Comparison of ENCODE assay signal across 9 cellular contexts in genomic region chr9:96441798-96442445, GRCh38. TPM values are rescaled to one million over a fixed set of nuclear protein-coding genes. Genes with fewer than 3 reads are reported as not detected.
DNase-seq lines count a peak whose midpoint lies in the region; ATAC-seq, FAIRE-seq and TF ChIP-seq lines count a peak whose summit lies in the region.
"Had no signal": no experiment of that assay in that cellular context is flagged by ENCODE, and none has a peak within 500 bp of the region (broad histone marks: within the 10 kb centered on the region; RNA-seq: fewer than 3 reads in every experiment).

No MANE protein-coding gene starts in this region.

- H3K9me3 Mint-ChIP-seq in neural crest cell: no peaks in the 10 kb centered on the region

- in situ Hi-C loops in GM12878 (cut with MboI): no loop called here

- H3K27ac Mint-ChIP-seq in neural crest cell (ENCODE audit: unreplicated experiment): no peak overlapping the region
- H3K27ac Mint-ChIP-seq: naive thymus-derived CD4-positive, alpha-beta T cell had no signal

- no peak for TF ChIP-seq EP300 in GM12878 (IDR thresholded peaks at IDR 0.05; ENCODE audit: borderline replicate concordance in 1 of 2, control insufficient read depth in 1 of 2, low read depth in 2 of 2, low read length in 2 of 2)

- H3K4me3 ChIP-seq in GM12878: no peak overlapping the region

- TF ChIP-seq CTCF in GM12878 (IDR thresholded peaks at IDR 0.05 in 2 of 3, conservative IDR thresholded peaks at IDR 0.05 in 1 of 3; ENCODE audit: control insufficient read depth in 2 of 3, extremely low read depth in 1 of 3, insufficient read depth in 1 of 3, low read depth in 3 of 3, low read length in 3 of 3) (peak; percentile 68 to 72 (median 71)), neural crest cell (conservative IDR thresholded peaks at IDR 0.05) (peak; percentile 65)

- no peaks in the 10 kb centered on the region for H3K27me3 Mint-ChIP-seq in neural crest cell (ENCODE audit: low read depth)

- no peaks in the 10 kb centered on the region for H3K36me3 ChIP-seq in GM12878 (ENCODE audit: control insufficient read depth in 2 of 2, insufficient read depth in 2 of 2, low read length in 1 of 2)

- H3K4me3 Mint-ChIP-seq in neural crest cell: no peak overlapping the region
- H3K4me3 Mint-ChIP-seq: naive thymus-derived CD4-positive, alpha-beta T cell had no signal

- no peaks in the 10 kb centered on the region for H3K36me3 Mint-ChIP-seq in neural crest cell (ENCODE audit: low read depth)
- H3K36me3 Mint-ChIP-seq: naive thymus-derived CD4-positive, alpha-beta T cell had no signal

- TF ChIP-seq RAD21 in GM12878 (IDR thresholded peaks at IDR 0.05; ENCODE audit: insufficient read depth, low read depth, low read length): peak; percentile 84

- no peaks in the 10 kb centered on the region for H3K79me2 ChIP-seq in GM12878 (ENCODE audit: control insufficient read depth, insufficient read depth, low read length)

- no peak overlapping the region for H3K27ac ChIP-seq in GM12878 (ENCODE audit: control insufficient read depth, insufficient read depth)

- H3K9me3 ChIP-seq in GM12878 (replicated peaks; ENCODE audit: control insufficient read depth, insufficient read depth, low read length): no peaks in the 10 kb centered on the region

- POLR2A ChIA-PET in GM12878 (lab: Charles Lee): no interaction called here

- no peak for FAIRE-seq in GM12878 (lab: Jason Lieb, UNC)

- SMC1A ChIA-PET in GM12878 (lab: Charles Lee; ENCODE audit: uncharacterized antibody, unreplicated experiment): interaction anchor here (0.6 to 2.4 kb wide), 19 partner anchors 10 to 1822 kb away, joined by 3 to 29 read pairs (median 5); partner anchors contain the start of gene ZNF782

- TF ChIP-seq POLR2A in GM12878 (IDR thresholded peaks at IDR 0.05; ENCODE audit: low read depth, low read length): no peak

- ATAC-seq in GM12878 (peak; percentile 85), HG02885 (IDR thresholded peaks at IDR 0.05; ENCODE audit: poor library complexity, unreplicated experiment) (no peak)

- no peaks in the 10 kb centered on the region for H3K4me1 Mint-ChIP-seq in neural crest cell
- H3K4me1 Mint-ChIP-seq: naive thymus-derived CD4-positive, alpha-beta T cell had no signal

- H3K4me1 ChIP-seq in GM12878 (ENCODE audit: control insufficient read depth, insufficient read depth, low read length): no peaks in the 10 kb centered on the region

- no peak overlapping the region for H3K4me2 ChIP-seq in GM12878 (ENCODE audit: control insufficient read depth, insufficient read depth)

- intact Hi-C loops in GM12878 (cut with micrococcal nuclease; ENCODE audit: unreplicated experiment): loop anchor here (1.0 to 5.0 kb wide), 3 partner anchors 115 to 224 kb away; no protein-coding TSS in a partner anchor

- H4K20me1 ChIP-seq in GM12878 (ENCODE audit: control insufficient read depth, insufficient read depth): no peaks in the 10 kb centered on the region

- CTCF ChIA-PET in GM12878 (lab: Yijun Ruan, JAX): interaction anchor here (0.7 to 4.3 kb wide), 32 partner anchors 8 to 663 kb away, joined by 3 to 42 read pairs (median 4); partner anchors contain the start of genes HABP4 and PRXL2C

- H2AFZ ChIP-seq in GM12878 (ENCODE audit: control insufficient read depth, low read depth, low read length): no peak overlapping the region

- DNase-seq in NCI-H510A (lab: John Stamatoyannopoulos, UW): peak; percentile 3
- no peak for DNase-seq in NCI-H510A treated with DMSO at 0.1 percent for 48 hours (lab: John Stamatoyannopoulos, UW)
- DNase-seq in NAMALWA (ENCODE audit: low spot score): peak; percentile 85
- DNase-seq in GM12878 (ENCODE audit: low read depth, low spot score): no peak
- DNase-seq in neural crest cell (ENCODE audit: low read depth, low spot score): no peak
- no peak for DNase-seq in H4 (ENCODE audit: low spot score)
- DNase-seq in pons (ENCODE audit: low spot score): no peak

- H3K9ac ChIP-seq in GM12878 (ENCODE audit: control insufficient read depth, insufficient read depth, low read length): no peak overlapping the region

- RAD21 ChIA-PET in GM12878 (lab: Charles Lee; ENCODE audit: unreplicated experiment): interaction anchor here (0.6 to 2.6 kb wide), 17 partner anchors 8 to 521 kb away, joined by 3 to 19 read pairs (median 4); partner anchors contain the start of gene HABP4

- 60% methylated on average over 5 of the region's 5 CpGs for WGBS in GM12878 (ENCODE audit: insufficient coverage, insufficient replicate concordance, low lambda C conversion rate, missing lambda C conversion rate)

- no TSS peak for BruUV-seq in GM12878 (replicated peaks; lab: Mats Ljungman, UMichigan)

- no peaks in the 10 kb centered on the region for H3K27me3 ChIP-seq in GM12878 (replicated peaks in 1 of 2; ENCODE audit: control insufficient read depth in 2 of 2, insufficient read depth in 2 of 2, low read length in 1 of 2)

TF ChIP-seq in GM12878, 131 proteins besides CTCF, POLR2A, EP300 and RAD21:
- TF ChIP-seq SMC3 (IDR thresholded peaks at IDR 0.05; ENCODE audit: borderline replicate concordance, low read length): peak; percentile 68; the same call in 1 of the 2 replicates
- TF ChIP-seq ATF3 (IDR thresholded peaks at IDR 0.05; ENCODE audit: borderline replicate concordance, extremely low read depth, low read depth, low read length): no peak

RNA-seq across cellular contexts. Expression of gene HABP4, which starts 8.0 kb away (rescaled TPM):
- total RNA-seq in GM12878 (2013; cell fraction: nucleolus; rRNA removed): 4.0 and 4.4 TPM in 2 replicates
- total RNA-seq in GM12878 (2014; rRNA removed) (10.7 and 12.3 TPM in 2 replicates), GM12878 (2014; rRNA removed; fragmentation: Illumina TruSeq; extraction: Trizol) (13.1 and 13.6 TPM in 2 replicates), GM12878 (2021) (13.6 and 13.7 TPM in 2 replicates), neural crest cell (24.2 and 24.7 TPM in 2 replicates)
- 2.1 TPM for polyA plus RNA-seq in GM12878 (2011; ENCODE audit: low read depth)
- polyA plus RNA-seq in GM12878 (2011; rRNA removed) (6.8 and 9.2 TPM in 2 replicates), GM12878 (2014; fragmentation: Illumina TruSeq; extraction: Trizol) (12.5 and 13.2 TPM in 2 replicates), GM12878 (2014; fragmentation: Nextera tagmentation; extraction: Ambion mirVana) (1 to 10 TPM; 4.4 to 5.7 TPM), GM12878 (2014; rRNA removed) (14.7 and 15.1 TPM in 2 replicates), GM12878 (2016; fragmentation: Nextera tagmentation; extraction: Ambion mirVana) (10 to 100 TPM in 1 of 2 experiments, 1 to 10 TPM in 1; 1.6 to 15.4 TPM)
- polyA plus RNA-seq in GM12878 (2011; cell fraction: cytosol; rRNA removed): 3.8 and 4.2 TPM in 2 replicates
- 3.4 and 3.9 TPM in 2 replicates for polyA plus RNA-seq in GM12878 (2011; cell fraction: nucleus; rRNA removed)
- 2.8 and 2.9 TPM in 2 replicates for polyA plus RNA-seq in GM12878 (2012)
- polyA minus RNA-seq in GM12878 (2011; rRNA and poly(A)+ RNA removed): 1.2 and 2.1 TPM in 2 replicates
- 1.2 and 1.3 TPM in 2 replicates for polyA minus RNA-seq in GM12878 (2011; cell fraction: cytosol; rRNA and poly(A)+ RNA removed)
- 0.97 and 1.1 TPM in 2 replicates for polyA minus RNA-seq in GM12878 (2011; cell fraction: nucleus; rRNA and poly(A)+ RNA removed)
- 2.1 and 5.7 TPM in 2 replicates for total RNA-seq in H4 (2014; rRNA removed; shearing (Covaris generic))

RNA-seq across cellular contexts. Expression of gene ZNF367, which starts 23.8 kb away (rescaled TPM):
- total RNA-seq in GM12878 (2013; cell fraction: nucleolus; rRNA removed): 9.3 and 9.5 TPM in 2 replicates
- 16.3 and 17.8 TPM in 2 replicates for total RNA-seq in GM12878 (2014; rRNA removed)
- 15.5 and 15.6 TPM in 2 replicates for total RNA-seq in GM12878 (2014; rRNA removed; fragmentation: Illumina TruSeq; extraction: Trizol)
- total RNA-seq in GM12878 (2021): 14.3 and 15.7 TPM in 2 replicates
- polyA plus RNA-seq in GM12878 (2011; ENCODE audit: low read depth): 3.8 TPM
- polyA plus RNA-seq in GM12878 (2011; rRNA removed): 10.2 and 14.5 TPM in 2 replicates
- polyA plus RNA-seq in GM12878 (2011; cell fraction: cytosol; rRNA removed): 4.3 and 4.9 TPM in 2 replicates
- polyA plus RNA-seq in GM12878 (2011; cell fraction: nucleus; rRNA removed): 5.7 and 6.0 TPM in 2 replicates
- polyA plus RNA-seq in GM12878 (2012): 5.4 and 8.0 TPM in 2 replicates
- polyA plus RNA-seq in GM12878 (2014; fragmentation: Illumina TruSeq; extraction: Trizol): 13.3 and 14.7 TPM in 2 replicates
- polyA plus RNA-seq in GM12878 (2014; fragmentation: Nextera tagmentation; extraction: Ambion mirVana): 1 to 10 TPM; 3.9 to 5.5 TPM
- polyA plus RNA-seq in GM12878 (2014; rRNA removed): 9.8 and 12.0 TPM in 2 replicates
- polyA plus RNA-seq in GM12878 (2016; fragmentation: Nextera tagmentation; extraction: Ambion mirVana): 1 to 10 TPM; 2.9 to 6.2 TPM
- 4.0 and 5.5 TPM in 2 replicates for polyA minus RNA-seq in GM12878 (2011; rRNA and poly(A)+ RNA removed)
- 4.9 and 5.6 TPM in 2 replicates for polyA minus RNA-seq in GM12878 (2011; cell fraction: cytosol; rRNA and poly(A)+ RNA removed)
- polyA minus RNA-seq in GM12878 (2011; cell fraction: nucleus; rRNA and poly(A)+ RNA removed): 3.0 and 5.5 TPM in 2 replicates
- 13.3 and 15.4 TPM in 2 replicates for total RNA-seq in neural crest cell
- 9.9 and 11.6 TPM in 2 replicates for total RNA-seq in H4 (2014; rRNA removed; shearing (Covaris generic))

RNA-seq across cellular contexts. Expression of gene SLC35D2, which starts 58.4 kb away (rescaled TPM):
- total RNA-seq in GM12878 (2013; cell fraction: nucleolus; rRNA removed): 9.0 and 9.9 TPM in 2 replicates
- 3.6 and 4.4 TPM in 2 replicates for total RNA-seq in GM12878 (2014; rRNA removed)
- total RNA-seq in GM12878 (2014; rRNA removed; fragmentation: Illumina TruSeq; extraction: Trizol): 5.2 and 5.5 TPM in 2 replicates
- 6.1 and 6.5 TPM in 2 replicates for total RNA-seq in GM12878 (2021)
- 6.9 TPM for polyA plus RNA-seq in GM12878 (2011; ENCODE audit: low read depth)
- polyA plus RNA-seq in GM12878 (2011; rRNA removed): 0.99 and 1.4 TPM in 2 replicates
- polyA plus RNA-seq in GM12878 (2011; cell fraction: cytosol; rRNA removed): 0.42 and 0.61 TPM in 2 replicates
- 0.51 and 0.61 TPM in 2 replicates for polyA plus RNA-seq in GM12878 (2011; cell fraction: nucleus; rRNA removed)
- 9.5 and 10.8 TPM in 2 replicates for polyA plus RNA-seq in GM12878 (2012)
- polyA plus RNA-seq in GM12878 (2014; fragmentation: Illumina TruSeq; extraction: Trizol): 6.3 TPM in 2 replicates
- 1 to 10 TPM; 1.3 to 3.3 TPM for polyA plus RNA-seq in GM12878 (2014; fragmentation: Nextera tagmentation; extraction: Ambion mirVana)
- polyA plus RNA-seq in GM12878 (2014; rRNA removed): 2.8 and 6.0 TPM in 2 replicates
- 1 to 10 TPM in 1 of 2 experiments, under 1 TPM in 1; 0.64 to 3.2 TPM for polyA plus RNA-seq in GM12878 (2016; fragmentation: Nextera tagmentation; extraction: Ambion mirVana)
- 0.66 and 1.3 TPM in 2 replicates for polyA minus RNA-seq in GM12878 (2011; rRNA and poly(A)+ RNA removed)
- not detected in 2 replicates for polyA minus RNA-seq in GM12878 (2011; cell fraction: cytosol; rRNA and poly(A)+ RNA removed)
- polyA minus RNA-seq in GM12878 (2011; cell fraction: nucleus; rRNA and poly(A)+ RNA removed): not detected in 2 replicates
- total RNA-seq in neural crest cell: 19.0 and 19.2 TPM in 2 replicates
- 12.1 and 15.5 TPM in 2 replicates for total RNA-seq in H4 (2014; rRNA removed; shearing (Covaris generic))

Comparison
In these comparisons a context has a peak if more than half of its experiments do, and no peak if none do; other contexts are left out.
1. DNase-seq: peak in NCI-H510A (single experiment) and NAMALWA (single experiment); none in NCI-H510A treated with DMSO at 0.1 percent for 48 hours (single experiment), GM12878 (single experiment), neural crest cell (single experiment), H4 (single experiment) and pons (single experiment).